ENCODE assay signal across 8 cellular contexts in the genomic region with DNA sequence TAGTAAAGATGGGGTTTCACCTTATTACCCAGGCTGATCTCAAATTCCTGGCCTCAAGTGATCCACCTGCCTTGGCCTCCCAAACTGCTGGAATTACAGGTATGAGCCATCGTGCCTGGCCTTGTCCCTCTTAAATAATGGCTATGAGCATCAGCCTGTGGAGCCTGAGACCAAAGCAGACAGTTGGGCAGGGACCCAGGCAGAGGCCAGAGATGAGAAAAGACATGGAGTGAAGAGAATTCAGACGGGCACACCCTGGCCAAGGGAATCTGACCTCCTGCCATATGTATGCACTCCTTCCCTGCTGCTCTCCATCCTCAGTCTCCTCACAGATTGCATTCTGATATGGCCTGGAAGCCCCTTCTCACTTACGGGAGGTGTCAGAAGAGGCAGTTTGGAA.
"Had no signal": no experiment of that assay in that cellular context is flagged by ENCODE, and none has a peak within 500 bp of the region (broad histone marks: within the 10 kb centered on the region; RNA-seq: fewer than 3 reads in every experiment).

No MANE protein-coding gene starts in this region.

- FAIRE-seq: H1, H54, HepG2 had no signal

- H3K4me1 Mint-ChIP-seq: GM23338, IgD-negative memory B cell had no signal

- DNase-seq: HFFc6 had no signal

- H3K9me3 ChIP-seq: HAP-1 had no signal

- H3K36me3 ChIP-seq: HAP-1 had no signal

- H3K27me3 Mint-ChIP-seq: IgD-negative memory B cell had no signal

- H3K4me3 ChIP-seq: GM23338, HAP-1 had no signal

- H3K27ac ChIP-seq: HL-60 had no signal

- H3K27ac Mint-ChIP-seq: GM23338, HFFc6, IgD-negative memory B cell had no signal

- H3K36me3 Mint-ChIP-seq: IgD-negative memory B cell had no signal

- H3K4me1 ChIP-seq: HAP-1 had no signal

- H3K4me3 Mint-ChIP-seq: GM23338, HFFc6, IgD-negative memory B cell had no signal
